Comparison of ENCODE assay signal across 13 cellular contexts in genomic region chrX:149510386-149510785, GRCh38. TPM values are rescaled to one million over a fixed set of nuclear protein-coding genes. Genes with fewer than 3 reads are reported as not detected.
A peak's percentile ranks its signal among the peaks of the same experiment; 100 is the strongest.
DNase-seq lines count a peak whose midpoint lies in the region; ATAC-seq, FAIRE-seq and TF ChIP-seq lines count a peak whose summit lies in the region.
"Had no signal": no experiment of that assay in that cellular context is flagged by ENCODE, and none has a peak within 500 bp of the region (broad histone marks: within the 10 kb centered on the region; RNA-seq: fewer than 3 reads in every experiment).

No MANE protein-coding gene starts in this region.

- POLR2A ChIA-PET in GM12878 (lab: Charles Lee): interaction anchor here (1.0 kb wide), 1 partner anchor 30 kb away, joined by 7 read pairs; the partner anchor contains the start of gene EOLA1

- no peaks in the 10 kb centered on the region; a peak in 2 of 4 replicates for H3K27me3 ChIP-seq in GM12878 (replicated peaks in 1 of 2; ENCODE audit: control insufficient read depth in 2 of 2, insufficient read depth in 2 of 2, low read length in 1 of 2)
- no peaks in the 10 kb centered on the region for H3K27me3 ChIP-seq in neural progenitor cell

- CTCF ChIA-PET in GM12878 (lab: Yijun Ruan, JAX): interaction anchor here (0.6 to 6.9 kb wide), 3 partner anchors 10 to 32 kb away, joined by 3 to 88 read pairs (median 5); no protein-coding TSS in a partner anchor

- WGBS in GM12878 (ENCODE audit: insufficient coverage, insufficient replicate concordance, low lambda C conversion rate, missing lambda C conversion rate): 12% methylated on average over 4 of the region's 4 CpGs

- H3F3A ChIP-seq in neural progenitor cell (ENCODE audit: low read depth): no peaks in the 10 kb centered on the region

- in situ Hi-C loops in GM12878 (cut with MboI): loop anchor here (25.0 kb wide), 1 partner anchor 1177 kb away; the partner anchor contains the start of gene MTMR1

- H3K36me3 ChIP-seq in GM12878 (ENCODE audit: control insufficient read depth in 2 of 2, insufficient read depth in 2 of 2, low read length in 1 of 2) (no peaks in the 10 kb centered on the region), neural progenitor cell (no peaks in the 10 kb centered on the region)

- no peak overlapping the region for H3K4me2 ChIP-seq in GM12878 (ENCODE audit: control insufficient read depth, insufficient read depth)
- H3K4me2 ChIP-seq in neural progenitor cell: no peak overlapping the region

- H3K36me3 Mint-ChIP-seq in neural progenitor cell: no peaks in the 10 kb centered on the region

- TF ChIP-seq POLR2A in GM12878 (IDR thresholded peaks at IDR 0.05; ENCODE audit: low read depth, low read length): no peak

- H3K9me3 Mint-ChIP-seq in neural progenitor cell: peaks cover 2% of the 10 kb centered on the region
- H3K9me3 Mint-ChIP-seq: activated naive CD4-positive, alpha-beta T cell treated with anti-CD3 and anti-CD28 coated beads for 36 hours; T-helper 1 cell treated with Interleukin-12 subunit alpha and Interleukin-12 subunit beta and Interleukin-4 antibody, amounts not matched to agents 30 μg/mL and 1 μg/mL, for 36 hours had no signal

- H3K9ac ChIP-seq in GM12878 (ENCODE audit: control insufficient read depth, insufficient read depth, low read length) (no peak overlapping the region), neural progenitor cell (no peak overlapping the region)

- intact Hi-C loops in GM12878 (cut with micrococcal nuclease; ENCODE audit: unreplicated experiment): loop anchor here (10.0 kb wide), 1 partner anchor 114 kb away; no protein-coding TSS in a partner anchor

- no peak overlapping the region for H3K4me3 ChIP-seq in GM12878
- H3K4me3 ChIP-seq in neural progenitor cell: no peak overlapping the region

- H3K27me3 Mint-ChIP-seq in neural progenitor cell (ENCODE audit: insufficient read depth, low read depth): peaks cover 2% of the 10 kb centered on the region

- FAIRE-seq in GM12878 (lab: Jason Lieb, UNC): no peak

- SMC1A ChIA-PET in GM12878 (lab: Charles Lee; ENCODE audit: uncharacterized antibody, unreplicated experiment): interaction anchor here (1.2 kb wide), 1 partner anchor 18 kb away, joined by 6 read pairs; no protein-coding TSS in a partner anchor

- BruUV-seq in GM12878 (replicated peaks; lab: Mats Ljungman, UMichigan): no TSS peak

- RAD21 ChIA-PET in GM12878 (lab: Charles Lee; ENCODE audit: unreplicated experiment): interaction anchor here (0.9 kb wide), 1 partner anchor 30 kb away, joined by 4 read pairs; no protein-coding TSS in a partner anchor

- peaks cover 4% of the 10 kb centered on the region for H3K4me1 ChIP-seq in GM12878 (ENCODE audit: control insufficient read depth, insufficient read depth, low read length)
- H3K4me1 ChIP-seq in neural progenitor cell: no peaks in the 10 kb centered on the region

- H3K4me1 Mint-ChIP-seq in neural progenitor cell: peaks cover 20% of the 10 kb centered on the region

- peak; percentile 29 for DNase-seq in DMS 273 (lab: John Stamatoyannopoulos, UW; ENCODE audit: unreplicated experiment)
- no peak for DNase-seq in DMS 273 treated with DMSO at 0.1 percent for 48 hours (lab: John Stamatoyannopoulos, UW)
- no peak for DNase-seq in GM12878 (ENCODE audit: low read depth, low spot score)
- peak; percentile 13 for DNase-seq in neural progenitor cell (ENCODE audit: low spot score)
- no peak for DNase-seq in SHP77 treated with DMSO at 0.1 percent for 48 hours (lab: John Stamatoyannopoulos, UW)
- no peak for DNase-seq in inferior parietal cortex (ENCODE audit: extremely low spot score)
- DNase-seq: activated naive CD4-positive, alpha-beta T cell treated with anti-CD3 and anti-CD28 coated beads for 36 hours; NCI-H146 had no signal

- peak; percentile 45; the same call in 1 of the 2 replicates for TF ChIP-seq RAD21 in GM12878 (IDR thresholded peaks at IDR 0.05; ENCODE audit: insufficient read depth, low read depth, low read length)

- no peak overlapping the region for H3K4me3 Mint-ChIP-seq in neural progenitor cell
- H3K4me3 Mint-ChIP-seq: activated naive CD4-positive, alpha-beta T cell treated with anti-CD3 and anti-CD28 coated beads for 36 hours; T-helper 1 cell treated with Interleukin-12 subunit alpha and Interleukin-12 subunit beta and Interleukin-4 antibody, amounts not matched to agents 30 μg/mL and 1 μg/mL, for 36 hours had no signal

- H3K9me3 ChIP-seq in GM12878 (replicated peaks; ENCODE audit: control insufficient read depth, insufficient read depth, low read length) (no peaks in the 10 kb centered on the region), neural progenitor cell (ENCODE audit: low read depth) (no peaks in the 10 kb centered on the region)

- H3K79me2 ChIP-seq in GM12878 (ENCODE audit: control insufficient read depth, insufficient read depth, low read length): no peaks in the 10 kb centered on the region
- no peaks in the 10 kb centered on the region for H3K79me2 ChIP-seq in neural progenitor cell (ENCODE audit: low read depth)

- no peak for TF ChIP-seq EP300 in GM12878 (IDR thresholded peaks at IDR 0.05; ENCODE audit: borderline replicate concordance in 1 of 2, control insufficient read depth in 1 of 2, low read depth in 2 of 2, low read length in 2 of 2)

- no peak overlapping the region for H2AFZ ChIP-seq in GM12878 (ENCODE audit: control insufficient read depth, low read depth, low read length)
- no peak overlapping the region for H2AFZ ChIP-seq in neural progenitor cell (replicated peaks)

- H3K27ac ChIP-seq in GM12878 (ENCODE audit: control insufficient read depth, insufficient read depth): no peak overlapping the region
- H3K27ac ChIP-seq in neural progenitor cell: no peak overlapping the region
- H3K27ac ChIP-seq: 22Rv1 had no signal

- TF ChIP-seq CTCF in GM12878 (IDR thresholded peaks at IDR 0.05 in 2 of 3, conservative IDR thresholded peaks at IDR 0.05 in 1 of 3; ENCODE audit: control insufficient read depth in 2 of 3, extremely low read depth in 1 of 3, insufficient read depth in 1 of 3, low read depth in 3 of 3, low read length in 3 of 3): peak in 2 of 3 experiments; percentile 26 to 33; a peak in 3 of 6 replicates
- TF ChIP-seq CTCF in neural progenitor cell (IDR thresholded peaks at IDR 0.05): peak; percentile 36

- H3K27ac Mint-ChIP-seq in neural progenitor cell: peak overlapping the region; percentile 94
- H3K27ac Mint-ChIP-seq: activated naive CD4-positive, alpha-beta T cell treated with anti-CD3 and anti-CD28 coated beads for 36 hours; T-helper 1 cell treated with Interleukin-12 subunit alpha and Interleukin-12 subunit beta and Interleukin-4 antibody, amounts not matched to agents 30 μg/mL and 1 μg/mL, for 36 hours had no signal

- H4K20me1 ChIP-seq in GM12878 (ENCODE audit: control insufficient read depth, insufficient read depth): no peaks in the 10 kb centered on the region
- no peaks in the 10 kb centered on the region for H4K20me1 ChIP-seq in neural progenitor cell (ENCODE audit: low read depth)

- ATAC-seq in HG03342 (IDR thresholded peaks at IDR 0.05; ENCODE audit: unreplicated experiment): peak; percentile 46
- peak; percentile 59 for ATAC-seq in GM12878
- no peak for ATAC-seq in GM21576 (IDR thresholded peaks at IDR 0.05; ENCODE audit: unreplicated experiment)

RNA-seq across cellular contexts. Expression of gene IDS, which starts 5.3 kb away (rescaled TPM):
- 62.3 and 67.5 TPM in 2 replicates for total RNA-seq in GM12878 (2013; cell fraction: nucleolus; rRNA removed)
- total RNA-seq in GM12878 (2014; rRNA removed) (48.2 and 51.2 TPM in 2 replicates), GM12878 (2014; rRNA removed; fragmentation: Illumina TruSeq; extraction: Trizol) (23.8 and 26.8 TPM in 2 replicates), GM12878 (2021) (51.3 and 52.2 TPM in 2 replicates), neural progenitor cell (ENCODE audit: low replicate concordance) (14.5 and 22.2 TPM in 2 replicates)
- polyA plus RNA-seq in GM12878 (2011; ENCODE audit: low read depth): 29.8 TPM
- polyA plus RNA-seq in GM12878 (2011; rRNA removed) (59.3 and 79.1 TPM in 2 replicates), GM12878 (2014; fragmentation: Illumina TruSeq; extraction: Trizol) (53.1 and 63.4 TPM in 2 replicates), GM12878 (2014; fragmentation: Nextera tagmentation; extraction: Ambion mirVana) (1 to 10 TPM; 6.1 to 9.6 TPM), GM12878 (2014; rRNA removed) (47.2 and 52.4 TPM in 2 replicates), GM12878 (2016; fragmentation: Nextera tagmentation; extraction: Ambion mirVana) (10 to 100 TPM; 62.4 to 66.6 TPM)
- 80.0 and 90.9 TPM in 2 replicates for polyA plus RNA-seq in GM12878 (2011; cell fraction: cytosol; rRNA removed)
- 52.3 and 66.6 TPM in 2 replicates for polyA plus RNA-seq in GM12878 (2011; cell fraction: nucleus; rRNA removed)
- polyA plus RNA-seq in GM12878 (2012): 41.1 and 45.9 TPM in 2 replicates
- polyA minus RNA-seq in GM12878 (2011; rRNA and poly(A)+ RNA removed): 76.7 and 84.8 TPM in 2 replicates
- 32.3 and 35.1 TPM in 2 replicates for polyA minus RNA-seq in GM12878 (2011; cell fraction: cytosol; rRNA and poly(A)+ RNA removed)
- polyA minus RNA-seq in GM12878 (2011; cell fraction: nucleus; rRNA and poly(A)+ RNA removed): 29.0 and 36.7 TPM in 2 replicates

RNA-seq across cellular contexts. Expression of gene EOLA1, which starts 30.4 kb away (rescaled TPM):
- total RNA-seq in GM12878 (2013; cell fraction: nucleolus; rRNA removed): 20.5 and 23.1 TPM in 2 replicates
- total RNA-seq in GM12878 (2014; rRNA removed) (20.4 and 20.7 TPM in 2 replicates), GM12878 (2014; rRNA removed; fragmentation: Illumina TruSeq; extraction: Trizol) (22.0 and 24.6 TPM in 2 replicates), GM12878 (2021) (27.1 and 28.6 TPM in 2 replicates), neural progenitor cell (ENCODE audit: low replicate concordance) (3.5 and 7.5 TPM in 2 replicates)
- polyA plus RNA-seq in GM12878 (2011; ENCODE audit: low read depth): 16.1 TPM
- polyA plus RNA-seq in GM12878 (2011; rRNA removed) (42.3 and 42.8 TPM in 2 replicates), GM12878 (2014; fragmentation: Illumina TruSeq; extraction: Trizol) (21.4 and 23.8 TPM in 2 replicates), GM12878 (2014; fragmentation: Nextera tagmentation; extraction: Ambion mirVana) (10 to 100 TPM in 1 of 2 experiments, 1 to 10 TPM in 1; 9.2 to 17.6 TPM), GM12878 (2014; rRNA removed) (24.7 and 27.1 TPM in 2 replicates), GM12878 (2016; fragmentation: Nextera tagmentation; extraction: Ambion mirVana) (10 to 100 TPM; 26.5 to 26.6 TPM)
- polyA plus RNA-seq in GM12878 (2011; cell fraction: cytosol; rRNA removed): 33.7 and 36.5 TPM in 2 replicates
- polyA plus RNA-seq in GM12878 (2011; cell fraction: nucleus; rRNA removed): 38.1 and 45.5 TPM in 2 replicates
- polyA plus RNA-seq in GM12878 (2012): 23.2 and 26.3 TPM in 2 replicates
- 19.1 and 27.5 TPM in 2 replicates for polyA minus RNA-seq in GM12878 (2011; rRNA and poly(A)+ RNA removed)
- polyA minus RNA-seq in GM12878 (2011; cell fraction: cytosol; rRNA and poly(A)+ RNA removed): 10.1 and 11.8 TPM in 2 replicates
- polyA minus RNA-seq in GM12878 (2011; cell fraction: nucleus; rRNA and poly(A)+ RNA removed): 33.7 and 43.8 TPM in 2 replicates

RNA-seq across cellular contexts. Expression of gene HSFX3, which starts 39.3 kb away (rescaled TPM):
- not detected in 2 replicates for total RNA-seq in GM12878 (2013; cell fraction: nucleolus; rRNA removed)
- total RNA-seq in GM12878 (2014; rRNA removed) (0.40 TPM in 1 of 2 replicates, not detected in the other), GM12878 (2014; rRNA removed; fragmentation: Illumina TruSeq; extraction: Trizol) (not detected in 2 replicates), GM12878 (2021) (not detected in 2 replicates), neural progenitor cell (ENCODE audit: low replicate concordance) (not detected in 2 replicates)
- not detected for polyA plus RNA-seq in GM12878 (2011; ENCODE audit: low read depth)
- polyA plus RNA-seq in GM12878 (2011; rRNA removed) (0.05 TPM in 1 of 2 replicates, not detected in the other), GM12878 (2014; fragmentation: Illumina TruSeq; extraction: Trizol) (0.29 TPM in 1 of 2 replicates, not detected in the other), GM12878 (2014; fragmentation: Nextera tagmentation; extraction: Ambion mirVana) (under 1 TPM in 1 of 2 experiments, not detected in 1; 0.29 TPM), GM12878 (2014; rRNA removed) (0.26 TPM in 1 of 2 replicates, not detected in the other), GM12878 (2016; fragmentation: Nextera tagmentation; extraction: Ambion mirVana) (not detected)
- 0.06 and 0.07 TPM in 2 replicates for polyA plus RNA-seq in GM12878 (2011; cell fraction: cytosol; rRNA removed)
- polyA plus RNA-seq in GM12878 (2011; cell fraction: nucleus; rRNA removed): not detected in 2 replicates
- not detected in 2 replicates for polyA plus RNA-seq in GM12878 (2012)
- polyA minus RNA-seq in GM12878 (2011; rRNA and poly(A)+ RNA removed): 0.52 TPM in 1 of 2 replicates, not detected in the other
- polyA minus RNA-seq in GM12878 (2011; cell fraction: cytosol; rRNA and poly(A)+ RNA removed): not detected in 2 replicates
- not detected in 2 replicates for polyA minus RNA-seq in GM12878 (2011; cell fraction: nucleus; rRNA and poly(A)+ RNA removed)
- total RNA-seq: activated naive CD4-positive, alpha-beta T cell treated with anti-CD3 and anti-CD28 coated beads for 36 hours; esophagus mucosa had no signal

Comparison
In these comparisons a context has a peak if more than half of its experiments do, and no peak if none do; other contexts are left out.
1. DNase-seq: peak in DMS 273 (single experiment) and neural progenitor cell (single experiment); none in DMS 273 treated with DMSO at 0.1 percent for 48 hours (single experiment), GM12878 (single experiment), SHP77 treated with DMSO at 0.1 percent for 48 hours (single experiment) and inferior parietal cortex (single experiment).